ENCODE assay signal across 17 cellular contexts in the genomic region with DNA sequence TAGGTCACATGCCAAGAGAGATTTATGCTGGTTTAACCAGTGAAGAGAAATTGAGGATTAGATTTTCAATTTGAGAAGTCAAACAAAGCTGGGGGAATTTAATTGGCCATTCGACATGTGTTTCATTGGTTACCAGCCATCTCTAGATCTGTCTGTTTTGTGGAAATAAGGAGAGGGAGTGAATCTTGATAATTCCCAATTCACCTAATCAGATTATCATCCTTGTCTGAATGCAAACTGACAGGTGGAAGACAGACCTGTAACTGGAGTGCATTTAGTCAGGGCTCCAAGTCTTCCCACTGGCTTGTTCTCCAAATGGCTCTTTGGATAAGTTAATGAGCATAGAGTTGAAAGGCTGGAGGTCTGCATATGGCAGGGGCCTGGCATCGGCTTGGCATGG.
DNase-seq lines count a peak whose midpoint lies in the region; ATAC-seq and TF ChIP-seq lines count a peak whose summit lies in the region.
"Had no signal": no experiment of that assay in that cellular context is flagged by ENCODE, and none has a peak within 500 bp of the region (broad histone marks: within the 10 kb centered on the region; RNA-seq: fewer than 3 reads in every experiment).

No MANE protein-coding gene starts in this region.

- no TSS peak for BruUV-seq in mammary epithelial cell (replicated peaks; lab: Mats Ljungman, UMichigan)

- no peak overlapping the region for H3K4me3 Mint-ChIP-seq in stimulated activated naive CD8-positive, alpha-beta T cell treated with anti-CD3 and anti-CD28 coated beads, Interleukin-15, amount 100 ng/mL, for 72 hours
- H3K4me3 Mint-ChIP-seq: CD4-positive, CD25-positive, alpha-beta regulatory T cell; HFFc6 had no signal

- H2AFZ ChIP-seq in mammary epithelial cell (ENCODE audit: low read depth, low read length) = no peak overlapping the region
- H2AFZ ChIP-seq in smooth muscle cell (ENCODE audit: low read depth) = no peak overlapping the region

- CTCF ChIA-PET in mammary epithelial cell (lab: Charles Lee; ENCODE audit: low non-redundant PET) = no interaction called here

- H3K9ac ChIP-seq in mammary epithelial cell (ENCODE audit: insufficient read depth, low read length) (no peak overlapping the region), smooth muscle cell (ENCODE audit: low read depth) (no peak overlapping the region)
- H3K9ac ChIP-seq: BLaER1 treated with 17β-estradiol and CSF1 and Interleukin-3, amounts not matched to agents 10 nM and 100 nM had no signal

- intact Hi-C loops in mammary epithelial cell (cut with micrococcal nuclease) = loop anchor here (5.0 kb wide), 1 partner anchor 270 kb away; no protein-coding TSS in a partner anchor
- intact Hi-C loops in breast epithelium (cut with DNase I; ENCODE audit: low total_unique reads) = no loop called here

- no peak overlapping the region for H3K27ac Mint-ChIP-seq in stimulated activated naive CD8-positive, alpha-beta T cell treated with anti-CD3 and anti-CD28 coated beads, Interleukin-15, amount 100 ng/mL, for 72 hours
- H3K27ac Mint-ChIP-seq: CD4-positive, CD25-positive, alpha-beta regulatory T cell had no signal

- H3K4me2 ChIP-seq in mammary epithelial cell (ENCODE audit: insufficient read depth, low read depth, low read length) (no peak overlapping the region), smooth muscle cell (no peak overlapping the region)
- H3K4me2 ChIP-seq: BLaER1 treated with 17β-estradiol and CSF1 and Interleukin-3, amounts not matched to agents 10 nM and 100 nM had no signal

- no peaks in the 10 kb centered on the region for H3K9me3 Mint-ChIP-seq in stimulated activated naive CD8-positive, alpha-beta T cell treated with anti-CD3 and anti-CD28 coated beads, Interleukin-15, amount 100 ng/mL, for 72 hours
- H3K9me3 Mint-ChIP-seq: HFFc6 had no signal

- no peaks in the 10 kb centered on the region for H3K79me2 ChIP-seq in mammary epithelial cell (ENCODE audit: insufficient read depth, low read length)
- no peaks in the 10 kb centered on the region for H3K79me2 ChIP-seq in smooth muscle cell (ENCODE audit: low read depth)

- H3K4me1 Mint-ChIP-seq in stimulated activated naive CD8-positive, alpha-beta T cell treated with anti-CD3 and anti-CD28 coated beads, Interleukin-15, amount 100 ng/mL, for 72 hours = no peaks in the 10 kb centered on the region
- H3K4me1 Mint-ChIP-seq: CD4-positive, CD25-positive, alpha-beta regulatory T cell had no signal

- in situ Hi-C loops in mammary epithelial cell (cut with MboI; ENCODE audit: low sequenced_read_pairs in 2 of 2) = no loop called here

- H4K20me1 ChIP-seq in mammary epithelial cell (ENCODE audit: insufficient read depth, low read length) = no peaks in the 10 kb centered on the region
- H4K20me1 ChIP-seq in smooth muscle cell (ENCODE audit: low read depth) = no peaks in the 10 kb centered on the region
- H4K20me1 ChIP-seq: BLaER1 treated with 17β-estradiol and CSF1 and Interleukin-3, amounts not matched to agents 10 nM and 100 nM had no signal

- TF ChIP-seq POLR2A in breast epithelium (IDR thresholded peaks at IDR 0.05) = no peak

- peaks cover 12% of the 10 kb centered on the region for H3K27me3 Mint-ChIP-seq in stimulated activated naive CD8-positive, alpha-beta T cell treated with anti-CD3 and anti-CD28 coated beads, Interleukin-15, amount 100 ng/mL, for 72 hours
- H3K27me3 Mint-ChIP-seq: CD4-positive, CD25-positive, alpha-beta regulatory T cell had no signal

- dilution Hi-C loops in mammary epithelial cell (cut with HindIII; ENCODE audit: low sequenced_read_pairs) = no loop called here

- no peaks in the 10 kb centered on the region for H3K9me3 ChIP-seq in mammary epithelial cell (replicated peaks; ENCODE audit: insufficient read depth, low read length)
- H3K9me3 ChIP-seq in breast epithelium = no peaks in the 10 kb centered on the region
- H3K9me3 ChIP-seq in RWPE2 (ENCODE audit: severe bottlenecking) = no peaks in the 10 kb centered on the region
- H3K9me3 ChIP-seq in smooth muscle cell (replicated peaks; ENCODE audit: low read depth) = no peaks in the 10 kb centered on the region
- H3K9me3 ChIP-seq: BLaER1 treated with 17β-estradiol and CSF1 and Interleukin-3, amounts not matched to agents 10 nM and 100 nM had no signal

- no peaks in the 10 kb centered on the region for H3F3A ChIP-seq in smooth muscle cell (ENCODE audit: low read depth)

- ATAC-seq in RWPE2 (ENCODE audit: low read depth) (no peak), foreskin keratinocyte (no peak), GM19351 (IDR thresholded peaks at IDR 0.05; ENCODE audit: unreplicated experiment) (no peak)
- ATAC-seq in stimulated activated naive CD8-positive, alpha-beta T cell treated with anti-CD3 and anti-CD28 coated beads, Interleukin-15, amount 100 ng/mL, for 72 hours = no peak
- ATAC-seq: GM12878, HepG2 had no signal

- DNase-seq in mammary epithelial cell (no peak), breast epithelium (ENCODE audit: low spot score in 2 of 2) (no peak), RWPE2 (ENCODE audit: low spot score) (no peak), foreskin keratinocyte (no peak), smooth muscle cell (lab: John Stamatoyannopoulos, UW; ENCODE audit: unreplicated experiment) (no peak), NCI-H146 treated with DMSO at 0.1 percent for 48 hours (lab: John Stamatoyannopoulos, UW; ENCODE audit: unreplicated experiment) (no peak)
- no peak for DNase-seq in stimulated activated naive CD8-positive, alpha-beta T cell treated with anti-CD3 and anti-CD28 coated beads, Interleukin-15, amount 100 ng/mL, for 72 hours
- DNase-seq: 8988T; ACHN; CD4-positive, CD25-positive, alpha-beta regulatory T cell; DMS79; HCEC 1CT had no signal

- TF ChIP-seq CTCF in mammary epithelial cell (conservative IDR thresholded peaks at IDR 0.05 in 1 of 2, IDR thresholded peaks at IDR 0.05 in 1 of 2; ENCODE audit: extremely low read depth in 1 of 2, insufficient read depth in 1 of 2, low read depth in 1 of 2, low read length in 2 of 2) (no peak), breast epithelium (IDR thresholded peaks at IDR 0.05) (no peak), RWPE2 (IDR thresholded peaks at IDR 0.05; ENCODE audit: poor library complexity, severe bottlenecking) (no peak), foreskin keratinocyte (conservative IDR thresholded peaks at IDR 0.05) (no peak), smooth muscle cell (IDR thresholded peaks at IDR 0.05; ENCODE audit: borderline replicate concordance, insufficient read depth, poor library complexity, severe bottlenecking) (no peak)

- 89% methylated on average over 2 of the region's 2 CpGs for WGBS in mammary epithelial cell (ENCODE audit: low coverage, missing lambda C conversion rate)
- 88% methylated on average over 2 of the region's 2 CpGs for WGBS in smooth muscle cell (ENCODE audit: low lambda C conversion rate)

- H3K4me3 ChIP-seq in mammary epithelial cell (replicated peaks in 1 of 3; ENCODE audit: insufficient read depth in 1 of 3, low read depth in 2 of 3, low read length in 3 of 3) = no peak overlapping the region
- no peak overlapping the region for H3K4me3 ChIP-seq in breast epithelium
- H3K4me3 ChIP-seq in RWPE2 (ENCODE audit: severe bottlenecking) = no peak overlapping the region
- H3K4me3 ChIP-seq in smooth muscle cell = no peak overlapping the region
- H3K4me3 ChIP-seq: BLaER1 treated with 17β-estradiol and CSF1 and Interleukin-3, amounts not matched to agents 10 nM and 100 nM; GM12878 had no signal

- H3K27me3 ChIP-seq in mammary epithelial cell (ENCODE audit: insufficient read depth, low read length) (no peaks in the 10 kb centered on the region), breast epithelium (no peaks in the 10 kb centered on the region), RWPE2 (ENCODE audit: insufficient read depth, poor library complexity, severe bottlenecking) (no peaks in the 10 kb centered on the region), foreskin keratinocyte (no peaks in the 10 kb centered on the region), smooth muscle cell (ENCODE audit: low read depth) (no peaks in the 10 kb centered on the region)
- H3K27me3 ChIP-seq: BLaER1 treated with 17β-estradiol and CSF1 and Interleukin-3, amounts not matched to agents 10 nM and 100 nM had no signal

- H3K36me3 ChIP-seq in mammary epithelial cell (ENCODE audit: insufficient read depth, low read length) (no peaks in the 10 kb centered on the region), breast epithelium (no peaks in the 10 kb centered on the region), RWPE2 (ENCODE audit: low read depth) (no peaks in the 10 kb centered on the region), smooth muscle cell (ENCODE audit: low read depth) (no peaks in the 10 kb centered on the region)
- H3K36me3 ChIP-seq: BLaER1 treated with 17β-estradiol and CSF1 and Interleukin-3, amounts not matched to agents 10 nM and 100 nM had no signal

- H3K27ac ChIP-seq in mammary epithelial cell (ENCODE audit: insufficient read depth, low read depth, low read length) = peak overlapping the region; percentile 97
- H3K27ac ChIP-seq in breast epithelium = no peak overlapping the region
- peak overlapping the region; percentile 88 for H3K27ac ChIP-seq in RWPE2 (ENCODE audit: poor library complexity, severe bottlenecking)
- peak overlapping the region; percentile 37 for H3K27ac ChIP-seq in foreskin keratinocyte
- H3K27ac ChIP-seq in smooth muscle cell (ENCODE audit: low read depth) = peak overlapping the region; percentile 95
- H3K27ac ChIP-seq: BLaER1 treated with 17β-estradiol and CSF1 and Interleukin-3, amounts not matched to agents 10 nM and 100 nM had no signal

- H3K4me1 ChIP-seq in mammary epithelial cell (ENCODE audit: insufficient read depth, low read length) = peaks cover 39% of the 10 kb centered on the region
- H3K4me1 ChIP-seq in breast epithelium = no peaks in the 10 kb centered on the region
- H3K4me1 ChIP-seq in RWPE2 (ENCODE audit: insufficient read depth, poor library complexity, severe bottlenecking) = peaks cover 36% of the 10 kb centered on the region
- peaks cover 30% of the 10 kb centered on the region for H3K4me1 ChIP-seq in foreskin keratinocyte
- H3K4me1 ChIP-seq in smooth muscle cell (ENCODE audit: low read depth) = no peaks in the 10 kb centered on the region
- H3K4me1 ChIP-seq: BLaER1 treated with 17β-estradiol and CSF1 and Interleukin-3, amounts not matched to agents 10 nM and 100 nM had no signal

Comparison
In these comparisons a context has a peak if more than half of its experiments do, and no peak if none do; other contexts are left out.
1. H3K27ac ChIP-seq: peak in mammary epithelial cell (single experiment), RWPE2 (single experiment), foreskin keratinocyte (single experiment) and smooth muscle cell (single experiment); none in breast epithelium (0 of 2).